Comparison of ENCODE assay signal across 22 cellular contexts in the genomic region with DNA sequence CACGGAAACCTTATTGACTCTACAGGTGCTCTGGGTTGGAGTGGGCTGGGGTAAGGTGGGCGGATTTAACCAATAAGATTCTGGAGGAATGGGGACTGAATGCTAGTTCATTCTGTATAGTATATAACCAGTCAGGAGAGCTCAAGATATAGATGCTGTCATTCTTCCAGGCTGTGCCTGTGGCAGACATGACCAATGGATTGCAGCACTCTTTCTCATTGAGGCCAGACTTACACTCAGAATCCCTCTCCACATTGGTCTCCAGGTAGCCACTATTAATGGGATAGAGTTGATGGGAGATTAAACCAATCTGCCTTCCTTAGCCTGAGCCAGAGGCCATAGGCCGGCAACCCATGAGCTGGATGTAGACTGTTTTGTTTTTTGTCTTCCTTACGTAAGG.
DNase-seq lines count a peak whose midpoint lies in the region; ATAC-seq, FAIRE-seq and TF ChIP-seq lines count a peak whose summit lies in the region.
"Had no signal": no experiment of that assay in that cellular context is flagged by ENCODE, and none has a peak within 500 bp of the region (broad histone marks: within the 10 kb centered on the region; RNA-seq: fewer than 3 reads in every experiment).

No MANE protein-coding gene starts in this region.

- no peaks in the 10 kb centered on the region for H3K79me2 ChIP-seq in GM23338 (replicated peaks; ENCODE audit: insufficient read depth)
- H3K79me2 ChIP-seq in K562 (ENCODE audit: control insufficient read depth, insufficient read depth, low read length): no peaks in the 10 kb centered on the region

- TF ChIP-seq EP300 in K562 (IDR thresholded peaks at IDR 0.05; ENCODE audit: low read length): no peak

- no peaks in the 10 kb centered on the region for H3F3A ChIP-seq in GM23338 (replicated peaks; ENCODE audit: low read depth)

- TF ChIP-seq CTCF in GM23338 (conservative IDR thresholded peaks at IDR 0.05; ENCODE audit: low read depth in 2 of 2) (no peak), K562 (IDR thresholded peaks at IDR 0.05 in 2 of 3, conservative IDR thresholded peaks at IDR 0.05 in 1 of 3; ENCODE audit: insufficient read depth in 2 of 3, low read depth in 1 of 3, low read length in 3 of 3) (no peak)

- no peaks in the 10 kb centered on the region; the same call in 1 of the 2 replicates for H3K9me2 ChIP-seq in GM23338 (ENCODE audit: insufficient read depth)

- no peaks in the 10 kb centered on the region for H3K9me1 ChIP-seq in K562 (ENCODE audit: control insufficient read depth, insufficient read depth, low read length)

- H3K9me3 Mint-ChIP-seq in GM23338: no peaks in the 10 kb centered on the region

- DNase-seq in DMS53 (lab: John Stamatoyannopoulos, UW) (peak; percentile 9), DMS53 treated with DMSO at 0.1 percent for 48 hours (lab: John Stamatoyannopoulos, UW; ENCODE audit: unreplicated experiment) (no peak), GM23338 (ENCODE audit: low spot score) (no peak), K562 (ENCODE audit: extremely low read depth in 1 of 4, low spot score in 3 of 4) (no peak), T1000 (lab: John Stamatoyannopoulos, UW) (no peak), retina (no peak)
- no peak for DNase-seq in stimulated activated CD4-positive, alpha-beta T cell treated with anti-CD3 and anti-CD28 coated beads, Interleukin-4, amount 100 ng/mL, for 1 hour
- DNase-seq: AML-193; CD4-positive, alpha-beta memory T cell; DMS153; DND-41; EL; GOT3; H7 had no signal

- H3K27me3 ChIP-seq in GM23338 (ENCODE audit: insufficient read depth) (peaks cover 3% of the 10 kb centered on the region; the same call in 1 of the 2 replicates), K562 (ENCODE audit: control insufficient read depth in 2 of 2, insufficient read depth in 2 of 2, low read length in 2 of 2) (peaks cover 6 to 31% of the 10 kb centered on the region in 2 experiments; a peak in 4 of 5 replicates)
- H3K27me3 ChIP-seq: BLaER1 had no signal

- FAIRE-seq in K562 (lab: Jason Lieb, UNC): no peak
- FAIRE-seq: A549, GM12892, GM18507 had no signal

- H3K9me3 ChIP-seq in K562 (replicated peaks; ENCODE audit: control insufficient read depth, insufficient read depth, low read depth, low read length): no peaks in the 10 kb centered on the region
- H3K9me3 ChIP-seq: A549 had no signal

- no peak overlapping the region for H3K4me2 ChIP-seq in GM23338
- no peak overlapping the region for H3K4me2 ChIP-seq in K562 (ENCODE audit: insufficient read depth, low read length)
- H3K4me2 ChIP-seq: A549, KMS-11 had no signal

- peaks cover 15% of the 10 kb centered on the region for H3K4me1 ChIP-seq in GM23338 (ENCODE audit: insufficient read depth)
- H3K4me1 ChIP-seq in K562 (replicated peaks in 1 of 2; ENCODE audit: control insufficient read depth in 2 of 2, insufficient read depth in 2 of 2, low read length in 2 of 2): no peaks in the 10 kb centered on the region; a peak in 1 of 5 replicates

- ATAC-seq in GM23338 (no peak), K562 (peak; percentile 36; the same call in 2 of the 3 replicates)
- ATAC-seq: A549, HCT116 had no signal

- no peaks in the 10 kb centered on the region for H4K20me1 ChIP-seq in GM23338 (replicated peaks; ENCODE audit: insufficient read depth)
- no peaks in the 10 kb centered on the region for H4K20me1 ChIP-seq in K562 (replicated peaks; ENCODE audit: control insufficient read depth, insufficient read depth, low read length)
- H4K20me1 ChIP-seq: BLaER1 had no signal

- no peak overlapping the region for H3K27ac Mint-ChIP-seq in GM23338
- H3K27ac Mint-ChIP-seq: CD14-positive monocyte; CD4-positive, alpha-beta memory T cell had no signal

- H3K4me3 Mint-ChIP-seq in GM23338: no peak overlapping the region
- H3K4me3 Mint-ChIP-seq: CD14-positive monocyte; CD4-positive, alpha-beta memory T cell had no signal

- POLR2A ChIA-PET in K562 (lab: Yijun Ruan, JAX): no interaction called here

- TF ChIP-seq POLR2A in K562 (conservative IDR thresholded peaks at IDR 0.05): no peak

- CTCF ChIA-PET in K562 (lab: Yijun Ruan, JAX; ENCODE audit: low intra/inter-chr PET ratio): interaction anchor here (0.6 kb wide), 1 partner anchor 130 kb away, joined by 4 read pairs; no protein-coding TSS in a partner anchor

- WGBS in K562 (ENCODE audit: insufficient coverage, low coverage, missing lambda C conversion rate): 0% methylated on average over 4 of the region's 4 CpGs

- H3K9ac ChIP-seq in K562 (ENCODE audit: insufficient read depth in 1 of 2, low read depth in 2 of 2, low read length in 2 of 2): no peak overlapping the region
- H3K9ac ChIP-seq: BLaER1, KMS-11 had no signal

- H3K36me3 ChIP-seq in GM23338 (ENCODE audit: insufficient read depth): no peaks in the 10 kb centered on the region
- H3K36me3 ChIP-seq in K562 (ENCODE audit: control insufficient read depth, insufficient read depth, low read length): no peaks in the 10 kb centered on the region
- H3K36me3 ChIP-seq: BLaER1 had no signal

- no TSS peak for BruUV-seq in K562 (replicated peaks; lab: Mats Ljungman, UMichigan)

- peaks cover 23% of the 10 kb centered on the region for H3K4me1 Mint-ChIP-seq in GM23338

- H3K27ac ChIP-seq in GM23338 (ENCODE audit: low read depth): no peak overlapping the region
- H3K27ac ChIP-seq in K562 (ENCODE audit: extremely low read depth, low read depth, low read length): no peak overlapping the region
- H3K27ac ChIP-seq: 22Rv1, A549, KMS-11 had no signal

- intact Hi-C loops in K562 (cut with micrococcal nuclease): no loop called here

- H2AFZ ChIP-seq in GM23338 (0 out of 2 replicates have a peak overlapping the region, but pooled peaks have one; percentile 52), K562 (ENCODE audit: low read depth, low read length) (no peak overlapping the region)

- H3K27me3 Mint-ChIP-seq in GM23338 (ENCODE audit: insufficient read depth, low read depth, poor library complexity): peaks cover 12% of the 10 kb centered on the region

- TF ChIP-seq RAD21 in K562 (CRISPR knock-in tag; conservative IDR thresholded peaks at IDR 0.05 in 1 of 2, IDR thresholded peaks at IDR 0.05 in 1 of 2): no peak

- in situ Hi-C loops in K562 (cut with MboI): no loop called here

- H3K36me3 Mint-ChIP-seq in GM23338 (ENCODE audit: low read depth): no peaks in the 10 kb centered on the region
- H3K36me3 Mint-ChIP-seq: CD4-positive, alpha-beta memory T cell had no signal

- no peak overlapping the region for H3K4me3 ChIP-seq in GM23338
- H3K4me3 ChIP-seq in K562: no peak overlapping the region
- H3K4me3 ChIP-seq: A549, BLaER1 had no signal

TF ChIP-seq in GM23338, 12 proteins besides CTCF, POLR2A, EP300 and RAD21 (continues in another document):
- TF ChIP-seq JUNB (IDR thresholded peaks at IDR 0.05; ENCODE audit: unreplicated experiment): no peak
- TF ChIP-seq, protein P1, sequence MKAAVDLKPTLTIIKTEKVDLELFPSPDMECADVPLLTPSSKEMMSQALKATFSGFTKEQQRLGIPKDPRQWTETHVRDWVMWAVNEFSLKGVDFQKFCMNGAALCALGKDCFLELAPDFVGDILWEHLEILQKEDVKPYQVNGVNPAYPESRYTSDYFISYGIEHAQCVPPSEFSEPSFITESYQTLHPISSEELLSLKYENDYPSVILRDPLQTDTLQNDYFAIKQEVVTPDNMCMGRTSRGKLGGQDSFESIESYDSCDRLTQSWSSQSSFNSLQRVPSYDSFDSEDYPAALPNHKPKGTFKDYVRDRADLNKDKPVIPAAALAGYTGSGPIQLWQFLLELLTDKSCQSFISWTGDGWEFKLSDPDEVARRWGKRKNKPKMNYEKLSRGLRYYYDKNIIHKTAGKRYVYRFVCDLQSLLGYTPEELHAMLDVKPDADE (IDR thresholded peaks at IDR 0.05): no peak
- no peak for TF ChIP-seq ZNF114 (CRISPR knock-in tag; IDR thresholded peaks at IDR 0.05)
- no peak for TF ChIP-seq ZNF331 (CRISPR knock-in tag; IDR thresholded peaks at IDR 0.05; ENCODE audit: low read depth)
- no peak for TF ChIP-seq NANOG (IDR thresholded peaks at IDR 0.05; ENCODE audit: borderline replicate concordance)

TF ChIP-seq in K562, 482 proteins besides CTCF, POLR2A, EP300 and RAD21 (continues in another document):
- TF ChIP-seq SMARCC2 (IDR thresholded peaks at IDR 0.05; ENCODE audit: low read depth): no peak
- TF ChIP-seq, protein P2, sequence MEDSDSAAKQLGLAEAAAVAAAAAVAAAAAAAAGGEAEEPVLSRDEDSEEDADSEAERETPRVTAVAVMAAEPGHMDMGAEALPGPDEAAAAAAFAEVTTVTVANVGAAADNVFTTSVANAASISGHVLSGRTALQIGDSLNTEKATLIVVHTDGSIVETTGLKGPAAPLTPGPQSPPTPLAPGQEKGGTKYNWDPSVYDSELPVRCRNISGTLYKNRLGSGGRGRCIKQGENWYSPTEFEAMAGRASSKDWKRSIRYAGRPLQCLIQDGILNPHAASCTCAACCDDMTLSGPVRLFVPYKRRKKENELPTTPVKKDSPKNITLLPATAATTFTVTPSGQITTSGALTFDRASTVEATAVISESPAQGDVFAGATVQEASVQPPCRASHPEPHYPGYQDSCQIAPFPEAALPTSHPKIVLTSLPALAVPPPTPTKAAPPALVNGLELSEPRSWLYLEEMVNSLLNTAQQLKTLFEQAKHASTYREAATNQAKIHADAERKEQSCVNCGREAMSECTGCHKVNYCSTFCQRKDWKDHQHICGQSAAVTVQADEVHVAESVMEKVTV (CRISPR knock-in tag; IDR thresholded peaks at IDR 0.05): no peak
- TF ChIP-seq, protein P3, sequence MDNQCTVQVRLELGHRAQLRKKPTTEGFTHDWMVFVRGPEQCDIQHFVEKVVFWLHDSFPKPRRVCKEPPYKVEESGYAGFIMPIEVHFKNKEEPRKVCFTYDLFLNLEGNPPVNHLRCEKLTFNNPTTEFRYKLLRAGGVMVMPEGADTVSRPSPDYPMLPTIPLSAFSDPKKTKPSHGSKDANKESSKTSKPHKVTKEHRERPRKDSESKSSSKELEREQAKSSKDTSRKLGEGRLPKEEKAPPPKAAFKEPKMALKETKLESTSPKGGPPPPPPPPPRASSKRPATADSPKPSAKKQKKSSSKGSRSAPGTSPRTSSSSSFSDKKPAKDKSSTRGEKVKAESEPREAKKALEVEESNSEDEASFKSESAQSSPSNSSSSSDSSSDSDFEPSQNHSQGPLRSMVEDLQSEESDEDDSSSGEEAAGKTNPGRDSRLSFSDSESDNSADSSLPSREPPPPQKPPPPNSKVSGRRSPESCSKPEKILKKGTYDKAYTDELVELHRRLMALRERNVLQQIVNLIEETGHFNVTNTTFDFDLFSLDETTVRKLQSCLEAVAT (IDR thresholded peaks at IDR 0.05): peak in 1 of 2 experiments; percentile 94; a peak in 2 of 4 replicates
- TF ChIP-seq SP2 (IDR thresholded peaks at IDR 0.05; ENCODE audit: extremely low read depth, low read depth, low read length, poor library complexity, severe bottlenecking): no peak
